In genomic region chr16:1395444-1396074, GRCh38 we compare ENCODE assay signal across 25 cellular contexts. TPM values are rescaled to one million over a fixed set of nuclear protein-coding genes. Genes with fewer than 3 reads are reported as not detected.
A peak's percentile ranks its signal among the peaks of the same experiment; 100 is the strongest.
DNase-seq lines count a peak whose midpoint lies in the region; ATAC-seq, FAIRE-seq and TF ChIP-seq lines count a peak whose summit lies in the region.
"Had no signal": no experiment of that assay in that cellular context is flagged by ENCODE, and none has a peak within 500 bp of the region (broad histone marks: within the 10 kb centered on the region; RNA-seq: fewer than 3 reads in every experiment).

No MANE protein-coding gene starts in this region.

- TF ChIP-seq EP300 in K562 (IDR thresholded peaks at IDR 0.05; ENCODE audit: low read length): no peak

- WGBS in right cardiac atrium: 92% methylated on average over 24 of the region's 24 CpGs
- WGBS in K562 (ENCODE audit: insufficient coverage, low coverage, missing lambda C conversion rate): 54% methylated on average over 22 of the region's 24 CpGs

- H3K27me3 ChIP-seq in right cardiac atrium (ENCODE audit: control insufficient read depth, insufficient read depth) (no peaks in the 10 kb centered on the region), K562 (ENCODE audit: control insufficient read depth in 2 of 2, insufficient read depth in 2 of 2, low read length in 2 of 2) (no peaks in the 10 kb centered on the region)
- H3K27me3 ChIP-seq: BLaER1 had no signal

- no peaks in the 10 kb centered on the region for H3K9me1 ChIP-seq in K562 (ENCODE audit: control insufficient read depth, insufficient read depth, low read length)

- TF ChIP-seq RAD21 in K562 (CRISPR knock-in tag; conservative IDR thresholded peaks at IDR 0.05 in 1 of 2, IDR thresholded peaks at IDR 0.05 in 1 of 2): no peak

- no peak for FAIRE-seq in K562 (lab: Jason Lieb, UNC)
- FAIRE-seq: A204.1, D721Med, GM12891, GM18507 had no signal

- no peak overlapping the region for H2AFZ ChIP-seq in K562 (ENCODE audit: low read depth, low read length)
- H2AFZ ChIP-seq: GM23338 had no signal

- ATAC-seq in Right ventricle myocardium inferior (no peak), right cardiac atrium (no peak), K562 (peak; percentile 23; the same call in 2 of the 3 replicates), HG02870 (IDR thresholded peaks at IDR 0.05; ENCODE audit: unreplicated experiment) (no peak)
- ATAC-seq: CD8-positive, alpha-beta T cell; GM23338; HCT116 had no signal

- H3K4me2 ChIP-seq in K562 (ENCODE audit: insufficient read depth, low read length): no peak overlapping the region
- H3K4me2 ChIP-seq: BLaER1, GM23338 had no signal

- no peaks in the 10 kb centered on the region for H3K36me3 ChIP-seq in K562 (ENCODE audit: control insufficient read depth, insufficient read depth, low read length)

- H3K4me3 ChIP-seq in right cardiac atrium (ENCODE audit: low read length): no peak overlapping the region
- no peak overlapping the region for H3K4me3 ChIP-seq in K562
- H3K4me3 ChIP-seq: BLaER1, GM23338 had no signal

- POLR2A ChIA-PET in K562 (lab: Yijun Ruan, JAX): interaction anchor here (0.8 to 1.7 kb wide), 4 partner anchors 11 to 17 kb away, joined by 3 to 5 read pairs (median 3); no protein-coding TSS in a partner anchor

- no peak for TF ChIP-seq CTCF in K562 (IDR thresholded peaks at IDR 0.05 in 2 of 3, conservative IDR thresholded peaks at IDR 0.05 in 1 of 3; ENCODE audit: insufficient read depth in 2 of 3, low read depth in 1 of 3, low read length in 3 of 3)

- CTCF ChIA-PET in K562 (lab: Yijun Ruan, JAX; ENCODE audit: low intra/inter-chr PET ratio): no interaction called here

- no peaks in the 10 kb centered on the region for H3K79me2 ChIP-seq in K562 (ENCODE audit: control insufficient read depth, insufficient read depth, low read length)

- no TSS peak for BruUV-seq in K562 (replicated peaks; lab: Mats Ljungman, UMichigan)

- peak; percentile 40 for DNase-seq in Right ventricle myocardium inferior (ENCODE audit: missing footprints)
- no peak for DNase-seq in right cardiac atrium
- peak in 1 of 4 experiments; percentile 25 for DNase-seq in K562 (ENCODE audit: extremely low read depth in 1 of 4, low spot score in 3 of 4)
- peak; percentile 22 for DNase-seq in left kidney (ENCODE audit: low read depth, low spot score)
- no peak for DNase-seq in activated effector memory CD4-positive, alpha-beta T cell treated with Interleukin-2 at 50 U/mL for 16 hours
- DNase-seq in superior temporal gyrus (ENCODE audit: extremely low spot score): no peak
- DNase-seq: CD4-positive, CD25-positive, alpha-beta regulatory T cell; CD8-positive, alpha-beta T cell; DMS 273 treated with DMSO at 0.1 percent for 48 hours; DMS79; EL; GDM1; H9 had no signal

- no peaks in the 10 kb centered on the region for H4K20me1 ChIP-seq in K562 (replicated peaks; ENCODE audit: control insufficient read depth, insufficient read depth, low read length)

- H3K4me1 ChIP-seq in right cardiac atrium (ENCODE audit: control insufficient read depth, insufficient read depth, low read length) (no peaks in the 10 kb centered on the region), K562 (replicated peaks in 1 of 2; ENCODE audit: control insufficient read depth in 2 of 2, insufficient read depth in 2 of 2, low read length in 2 of 2) (peaks cover 0 to 36% of the 10 kb centered on the region in 2 experiments; a peak in 2 of 5 replicates)

- no peaks in the 10 kb centered on the region for H3K9me3 ChIP-seq in right cardiac atrium (ENCODE audit: control insufficient read depth, low read length)
- no peaks in the 10 kb centered on the region for H3K9me3 ChIP-seq in K562 (replicated peaks; ENCODE audit: control insufficient read depth, insufficient read depth, low read depth, low read length)

- H3K9ac ChIP-seq in K562 (ENCODE audit: insufficient read depth in 1 of 2, low read depth in 2 of 2, low read length in 2 of 2): no peak overlapping the region; a peak in 1 of 4 replicates
- H3K9ac ChIP-seq: BLaER1 had no signal

- in situ Hi-C loops in K562 (cut with MboI): no loop called here

- H3K27ac ChIP-seq in right cardiac atrium (ENCODE audit: low read length) (no peak overlapping the region), K562 (ENCODE audit: extremely low read depth, low read depth, low read length) (no peak overlapping the region)
- H3K27ac ChIP-seq: 22Rv1, BLaER1, C4-2B had no signal

- intact Hi-C loops in Right ventricle myocardium inferior (cut with DNase I): no loop called here
- intact Hi-C loops in right cardiac atrium (cut with DNase I): loop anchor here in 1 of 4 donors (10.0 kb wide), 1 partner anchor 61 kb away; the partner anchor contains the start of gene BAIAP3
- intact Hi-C loops in K562 (cut with micrococcal nuclease): no loop called here

- TF ChIP-seq POLR2A in K562 (conservative IDR thresholded peaks at IDR 0.05): no peak

RNA-seq across cellular contexts. Expression of gene UNKL, which starts 18.9 kb away (rescaled TPM):
- 11.3 TPM for total RNA-seq in Right ventricle myocardium inferior
- total RNA-seq in right cardiac atrium: 10 to 100 TPM in 3 of 4 donors, 1 to 10 TPM in 1; 6.3 to 16.4 (median 14.2) TPM
- polyA plus RNA-seq in right cardiac atrium: 8.7 TPM
- total RNA-seq in K562 (2011; cell fraction: chromatin; rRNA removed; ENCODE audit: low replicate concordance): 87.2 and 161 TPM in 2 replicates
- total RNA-seq in K562 (2011; cell fraction: nucleolus; rRNA removed): 91.9 and 116 TPM in 2 replicates
- 69.6 and 98.9 TPM in 2 replicates for total RNA-seq in K562 (2011; cell fraction: nucleoplasm; rRNA removed)
- 17.2 and 17.6 TPM in 2 replicates for total RNA-seq in K562 (2014; rRNA removed)
- total RNA-seq in K562 (2014; rRNA removed; fragmentation: Illumina TruSeq; extraction: Trizol): 4.2 and 4.4 TPM in 2 replicates
- total RNA-seq in K562 (2015; rRNA removed; fragmentation: Illumina TruSeq; extraction: Trizol): 5.1 and 12.1 TPM in 2 replicates
- total RNA-seq in K562 (2021): 22.3 and 30.2 TPM in 2 replicates
- polyA plus RNA-seq in K562 (2011; rRNA removed): 19.0 and 26.5 TPM in 2 replicates
- polyA plus RNA-seq in K562 (2011; cell fraction: cytosol; rRNA removed): 17.4 and 36.7 TPM in 2 replicates
- 121 and 141 TPM in 2 replicates for polyA plus RNA-seq in K562 (2011; cell fraction: nucleus; rRNA removed)
- 11.5 and 25.8 TPM in 2 replicates for polyA plus RNA-seq in K562 (2012)
- polyA plus RNA-seq in K562 (2014; fragmentation: Illumina TruSeq; extraction: Trizol): 3.3 and 18.5 TPM in 2 replicates
- polyA plus RNA-seq in K562 (2014; fragmentation: Nextera tagmentation; extraction: Ambion mirVana): under 1 TPM; 0.37 to 0.48 TPM
- polyA plus RNA-seq in K562 (2014; rRNA removed): 17.5 and 22.1 TPM in 2 replicates
- 3.1 and 3.6 TPM in 2 replicates for polyA minus RNA-seq in K562 (2011; rRNA and poly(A)+ RNA removed)
- 23.1 and 27.5 TPM in 2 replicates for polyA minus RNA-seq in K562 (2011; cell fraction: cytosol; rRNA and poly(A)+ RNA removed)
- polyA minus RNA-seq in K562 (2011; cell fraction: nucleus; rRNA and poly(A)+ RNA removed): 25.4 and 28.3 TPM in 2 replicates

RNA-seq across cellular contexts. Expression of gene UQCC4, which starts 25.0 kb away (rescaled TPM):
- total RNA-seq in Right ventricle myocardium inferior: 11.3 TPM
- total RNA-seq in right cardiac atrium: 10 to 100 TPM in 3 of 4 donors, 1 to 10 TPM in 1; 9.5 to 12.1 (median 11.5) TPM
- polyA plus RNA-seq in right cardiac atrium: 18.7 TPM
- 18.2 and 43.0 TPM in 2 replicates for total RNA-seq in K562 (2011; cell fraction: chromatin; rRNA removed; ENCODE audit: low replicate concordance)
- total RNA-seq in K562 (2011; cell fraction: nucleolus; rRNA removed): 45.9 and 52.7 TPM in 2 replicates
- 35.9 and 40.4 TPM in 2 replicates for total RNA-seq in K562 (2011; cell fraction: nucleoplasm; rRNA removed)
- 48.7 and 49.7 TPM in 2 replicates for total RNA-seq in K562 (2014; rRNA removed)
- 12.3 and 15.4 TPM in 2 replicates for total RNA-seq in K562 (2014; rRNA removed; fragmentation: Illumina TruSeq; extraction: Trizol)
- total RNA-seq in K562 (2015; rRNA removed; fragmentation: Illumina TruSeq; extraction: Trizol): 34.4 and 35.6 TPM in 2 replicates
- 31.9 and 35.3 TPM in 2 replicates for total RNA-seq in K562 (2021)
- 46.1 and 47.0 TPM in 2 replicates for polyA plus RNA-seq in K562 (2011; rRNA removed)
- polyA plus RNA-seq in K562 (2011; cell fraction: cytosol; rRNA removed): 52.6 and 64.3 TPM in 2 replicates
- polyA plus RNA-seq in K562 (2011; cell fraction: nucleus; rRNA removed): 44.3 and 47.3 TPM in 2 replicates
- 16.8 and 31.2 TPM in 2 replicates for polyA plus RNA-seq in K562 (2012)
- polyA plus RNA-seq in K562 (2014; fragmentation: Illumina TruSeq; extraction: Trizol): 20.5 and 37.8 TPM in 2 replicates
- polyA plus RNA-seq in K562 (2014; fragmentation: Nextera tagmentation; extraction: Ambion mirVana): 1 to 10 TPM; 1.3 to 3.9 TPM
- 43.9 and 50.0 TPM in 2 replicates for polyA plus RNA-seq in K562 (2014; rRNA removed)
- 10.9 and 12.0 TPM in 2 replicates for polyA minus RNA-seq in K562 (2011; rRNA and poly(A)+ RNA removed)
- 8.9 and 11.7 TPM in 2 replicates for polyA minus RNA-seq in K562 (2011; cell fraction: cytosol; rRNA and poly(A)+ RNA removed)
- 9.6 and 14.0 TPM in 2 replicates for polyA minus RNA-seq in K562 (2011; cell fraction: nucleus; rRNA and poly(A)+ RNA removed)

RNA-seq across cellular contexts. Expression of gene PERCC1, which starts 35.3 kb away (rescaled TPM):
- total RNA-seq in Right ventricle myocardium inferior: 0.35 TPM
- under 1 TPM in 1 of 4 donors, not detected in 3; 0.26 TPM for total RNA-seq in right cardiac atrium
- 0.18 TPM for polyA plus RNA-seq in right cardiac atrium
- total RNA-seq in K562 (2011; cell fraction: chromatin; rRNA removed; ENCODE audit: low replicate concordance): not detected in 2 replicates
- total RNA-seq in K562 (2011; cell fraction: nucleolus; rRNA removed): not detected in 2 replicates
- not detected in 2 replicates for total RNA-seq in K562 (2011; cell fraction: nucleoplasm; rRNA removed)
- total RNA-seq in K562 (2014; rRNA removed): not detected in 2 replicates
- not detected in 2 replicates for total RNA-seq in K562 (2014; rRNA removed; fragmentation: Illumina TruSeq; extraction: Trizol)
- total RNA-seq in K562 (2015; rRNA removed; fragmentation: Illumina TruSeq; extraction: Trizol): not detected in 2 replicates
- total RNA-seq in K562 (2021): not detected in 2 replicates
- not detected in 2 replicates for polyA plus RNA-seq in K562 (2011; rRNA removed)
- not detected in 2 replicates for polyA plus RNA-seq in K562 (2011; cell fraction: cytosol; rRNA removed)
- polyA plus RNA-seq in K562 (2011; cell fraction: nucleus; rRNA removed): not detected in 2 replicates
- not detected in 2 replicates for polyA plus RNA-seq in K562 (2012)
- not detected in 2 replicates for polyA plus RNA-seq in K562 (2014; fragmentation: Illumina TruSeq; extraction: Trizol)
- polyA plus RNA-seq in K562 (2014; fragmentation: Nextera tagmentation; extraction: Ambion mirVana): not detected
- not detected in 2 replicates for polyA plus RNA-seq in K562 (2014; rRNA removed)
- not detected in 2 replicates for polyA minus RNA-seq in K562 (2011; rRNA and poly(A)+ RNA removed)
- not detected in 2 replicates for polyA minus RNA-seq in K562 (2011; cell fraction: cytosol; rRNA and poly(A)+ RNA removed)
- polyA minus RNA-seq in K562 (2011; cell fraction: nucleus; rRNA and poly(A)+ RNA removed): not detected in 2 replicates
- total RNA-seq: CD4-positive, CD25-positive, alpha-beta regulatory T cell; GM23338; H4; H9 had no signal
- polyA plus RNA-seq: AG04450; CD4-positive, CD25-positive, alpha-beta regulatory T cell; GM23338 had no signal

RNA-seq across cellular contexts. Expression of gene GNPTG, which starts 43.8 kb away (rescaled TPM):
- total RNA-seq in Right ventricle myocardium inferior (35.0 TPM), right cardiac atrium (10 to 100 TPM; 39.7 to 45.3 (median 43.0) TPM), K562 (2014; rRNA removed) (22.3 and 24.0 TPM in 2 replicates), K562 (2014; rRNA removed; fragmentation: Illumina TruSeq; extraction: Trizol) (4.7 and 6.1 TPM in 2 replicates), K562 (2015; rRNA removed; fragmentation: Illumina TruSeq; extraction: Trizol) (13.6 and 13.9 TPM in 2 replicates), K562 (2021) (19.9 and 22.2 TPM in 2 replicates)
- polyA plus RNA-seq in right cardiac atrium (47.1 TPM), K562 (2011; rRNA removed) (18.6 and 20.7 TPM in 2 replicates), K562 (2014; fragmentation: Illumina TruSeq; extraction: Trizol) (9.0 and 13.6 TPM in 2 replicates), K562 (2014; fragmentation: Nextera tagmentation; extraction: Ambion mirVana) (1 to 10 TPM in 1 of 2 experiments, under 1 TPM in 1; 0.69 to 1.0 TPM), K562 (2014; rRNA removed) (31.5 and 33.3 TPM in 2 replicates)
- total RNA-seq in K562 (2011; cell fraction: chromatin; rRNA removed; ENCODE audit: low replicate concordance): 42.1 and 68.9 TPM in 2 replicates
- total RNA-seq in K562 (2011; cell fraction: nucleolus; rRNA removed): 52.6 and 53.5 TPM in 2 replicates
- 51.0 and 57.1 TPM in 2 replicates for total RNA-seq in K562 (2011; cell fraction: nucleoplasm; rRNA removed)
- 20.9 and 40.1 TPM in 2 replicates for polyA plus RNA-seq in K562 (2011; cell fraction: cytosol; rRNA removed)
- 55.5 and 97.5 TPM in 2 replicates for polyA plus RNA-seq in K562 (2011; cell fraction: nucleus; rRNA removed)
- 18.3 and 26.9 TPM in 2 replicates for polyA plus RNA-seq in K562 (2012)
- polyA minus RNA-seq in K562 (2011; rRNA and poly(A)+ RNA removed): 1.6 and 5.7 TPM in 2 replicates
- polyA minus RNA-seq in K562 (2011; cell fraction: cytosol; rRNA and poly(A)+ RNA removed): 7.7 and 10.3 TPM in 2 replicates
- 11.7 and 13.1 TPM in 2 replicates for polyA minus RNA-seq in K562 (2011; cell fraction: nucleus; rRNA and poly(A)+ RNA removed)

RNA-seq across cellular contexts. Expression of gene TSR3, which starts 43.9 kb away (rescaled TPM):
- total RNA-seq in Right ventricle myocardium inferior (54.6 TPM), right cardiac atrium (10 to 100 TPM; 49.6 to 54.0 (median 52.8) TPM), K562 (2014; rRNA removed) (74.8 and 100.0 TPM in 2 replicates), K562 (2014; rRNA removed; fragmentation: Illumina TruSeq; extraction: Trizol) (6.7 TPM in 2 replicates), K562 (2015; rRNA removed; fragmentation: Illumina TruSeq; extraction: Trizol) (29.6 and 31.9 TPM in 2 replicates), K562 (2021) (50.5 and 53.7 TPM in 2 replicates)
- polyA plus RNA-seq in right cardiac atrium (58.5 TPM), K562 (2011; rRNA removed) (15.8 and 16.5 TPM in 2 replicates), K562 (2014; fragmentation: Illumina TruSeq; extraction: Trizol) (10.3 and 22.1 TPM in 2 replicates), K562 (2014; fragmentation: Nextera tagmentation; extraction: Ambion mirVana) (1 to 10 TPM; 1.5 to 2.4 TPM), K562 (2014; rRNA removed) (53.3 and 75.7 TPM in 2 replicates)
- total RNA-seq in K562 (2011; cell fraction: chromatin; rRNA removed; ENCODE audit: low replicate concordance): 2.8 and 6.4 TPM in 2 replicates
- total RNA-seq in K562 (2011; cell fraction: nucleolus; rRNA removed): 8.8 and 12.3 TPM in 2 replicates
- 3.4 and 7.0 TPM in 2 replicates for total RNA-seq in K562 (2011; cell fraction: nucleoplasm; rRNA removed)
- 21.3 and 65.5 TPM in 2 replicates for polyA plus RNA-seq in K562 (2011; cell fraction: cytosol; rRNA removed)
- 12.1 and 18.1 TPM in 2 replicates for polyA plus RNA-seq in K562 (2011; cell fraction: nucleus; rRNA removed)
- 34.9 and 46.9 TPM in 2 replicates for polyA plus RNA-seq in K562 (2012)
- 2.6 and 4.5 TPM in 2 replicates for polyA minus RNA-seq in K562 (2011; rRNA and poly(A)+ RNA removed)
- polyA minus RNA-seq in K562 (2011; cell fraction: cytosol; rRNA and poly(A)+ RNA removed): 17.2 and 24.6 TPM in 2 replicates
- 7.1 and 7.8 TPM in 2 replicates for polyA minus RNA-seq in K562 (2011; cell fraction: nucleus; rRNA and poly(A)+ RNA removed)

Comparison
In these comparisons a context has a peak if more than half of its experiments do, and no peak if none do; other contexts are left out.
1. DNase-seq: peak in Right ventricle myocardium inferior (single experiment) and left kidney (single experiment); none in right cardiac atrium (0 of 3), activated effector memory CD4-positive, alpha-beta T cell treated with Interleukin-2 at 50 U/mL for 16 hours (single experiment) and superior temporal gyrus (single experiment).